ENCODE assay signal across 9 cellular contexts in genomic region chr1:229579101-229579651, GRCh38. TPM values are rescaled to one million over a fixed set of nuclear protein-coding genes. Genes with fewer than 3 reads are reported as not detected.
DNase-seq lines count a peak whose midpoint lies in the region; ATAC-seq, FAIRE-seq and TF ChIP-seq lines count a peak whose summit lies in the region.
"Had no signal": no experiment of that assay in that cellular context is flagged by ENCODE, and none has a peak within 500 bp of the region (broad histone marks: within the 10 kb centered on the region; RNA-seq: fewer than 3 reads in every experiment).

No MANE protein-coding gene starts in this region.

- DNase-seq in GM18507 (ENCODE audit: extremely low spot score, insufficient read length, low read depth) (no peak), NCI-H2227 treated with DMSO at 0.1 percent for 48 hours (lab: John Stamatoyannopoulos, UW) (peak; percentile 86), mammary epithelial cell (peak; percentile 16), right lobe of liver (peak in 2 of 3 donors; percentile 40 to 54), aorta (peak in 1 of 2 donors; percentile 62), Peyer's patch (no peak), omental fat pad (ENCODE audit: low spot score) (no peak)

- WGBS in mammary epithelial cell (ENCODE audit: low coverage, missing lambda C conversion rate): 27% methylated on average over 9 of the region's 9 CpGs
- WGBS in right lobe of liver (ENCODE audit: insufficient coverage, low coverage, low lambda C conversion rate, missing lambda C conversion rate): 19% methylated on average over 8 of the region's 9 CpGs
- WGBS in aorta, 2 donors: 2 to 3% methylated on average over 9 of the region's 9 CpGs

- no peak overlapping the region for H3K9ac ChIP-seq in mammary epithelial cell (ENCODE audit: insufficient read depth, low read length)
- H3K9ac ChIP-seq: KMS-11 had no signal

- in situ Hi-C loops in mammary epithelial cell (cut with MboI; ENCODE audit: low sequenced_read_pairs in 2 of 2): no loop called here

- peak; percentile 85 for ATAC-seq in HG03060 (IDR thresholded peaks at IDR 0.05; ENCODE audit: low read depth, unreplicated experiment)
- ATAC-seq in right lobe of liver: peak; percentile 72 to 83 (median 82)
- peak; percentile 75 for ATAC-seq in aorta (ENCODE audit: low FRiP score)
- no peak for ATAC-seq in omental fat pad (ENCODE audit: low FRiP score)

- H3K4me2 ChIP-seq in mammary epithelial cell (ENCODE audit: insufficient read depth, low read depth, low read length): peak overlapping the region; percentile 53
- H3K4me2 ChIP-seq: KMS-11 had no signal

- H3K27ac ChIP-seq in mammary epithelial cell (ENCODE audit: insufficient read depth, low read depth, low read length): no peak overlapping the region
- H3K27ac ChIP-seq in right lobe of liver: peak overlapping the region in 1 of 3 donors; percentile 8
- peak overlapping the region in 1 of 2 donors; percentile 43 for H3K27ac ChIP-seq in aorta (ENCODE audit: low read depth in 1 of 2, low read length in 2 of 2)
- H3K27ac ChIP-seq in Peyer's patch: peak overlapping the region in 2 of 4 donors; percentile 44 to 57
- H3K27ac ChIP-seq: KMS-11 had no signal

- CTCF ChIA-PET in mammary epithelial cell (lab: Charles Lee; ENCODE audit: low non-redundant PET): interaction anchor here (0.8 to 1.0 kb wide), 2 partner anchors 17 to 20 kb away, joined by 5 to 7 read pairs; no protein-coding TSS in a partner anchor

- H3K36me3 ChIP-seq in mammary epithelial cell (ENCODE audit: insufficient read depth, low read length): no peaks in the 10 kb centered on the region
- no peaks in the 10 kb centered on the region for H3K36me3 ChIP-seq in right lobe of liver
- no peaks in the 10 kb centered on the region for H3K36me3 ChIP-seq in aorta (ENCODE audit: control insufficient read depth in 1 of 2, insufficient read depth in 2 of 2, low read length in 1 of 2)
- H3K36me3 ChIP-seq in Peyer's patch: no peaks in the 10 kb centered on the region

- intact Hi-C loops in mammary epithelial cell (cut with micrococcal nuclease): no loop called here
- intact Hi-C loops in right lobe of liver (cut with DNase I): loop anchor here in 1 of 2 donors (10.0 kb wide), 1 partner anchor 46 kb away; the partner anchor contains the start of genes TAF5L and URB2
- intact Hi-C loops in aorta (cut with DNase I): loop anchor here in 1 of 2 donors (5.0 kb wide), 1 partner anchor 43 kb away; no protein-coding TSS in a partner anchor

- no peaks in the 10 kb centered on the region for H3K79me2 ChIP-seq in mammary epithelial cell (ENCODE audit: insufficient read depth, low read length)

- FAIRE-seq in GM18507 (lab: Jason Lieb, UNC): peak; percentile 67

- H3K4me1 ChIP-seq in mammary epithelial cell (ENCODE audit: insufficient read depth, low read length) (peaks cover 7% of the 10 kb centered on the region), right lobe of liver (no peaks in the 10 kb centered on the region), aorta (ENCODE audit: control insufficient read depth in 1 of 2, insufficient read depth in 2 of 2, low read length in 2 of 2) (peaks cover 0 to 3% of the 10 kb centered on the region in 2 donors), Peyer's patch (peaks cover 0 to 14% (median 6%) of the 10 kb centered on the region in 4 donors)

- no TSS peak for BruUV-seq in mammary epithelial cell (replicated peaks; lab: Mats Ljungman, UMichigan)

- H3K27me3 ChIP-seq in mammary epithelial cell (ENCODE audit: insufficient read depth, low read length) (no peaks in the 10 kb centered on the region), right lobe of liver (no peaks in the 10 kb centered on the region), aorta (ENCODE audit: control insufficient read depth in 1 of 2, insufficient read depth in 2 of 2, low read length in 1 of 2) (no peaks in the 10 kb centered on the region), Peyer's patch (no peaks in the 10 kb centered on the region)

- H3K9me3 ChIP-seq in mammary epithelial cell (replicated peaks; ENCODE audit: insufficient read depth, low read length) (no peaks in the 10 kb centered on the region), right lobe of liver (no peaks in the 10 kb centered on the region), aorta (ENCODE audit: control insufficient read depth, low read length) (no peaks in the 10 kb centered on the region), Peyer's patch (no peaks in the 10 kb centered on the region)

- peak overlapping the region; percentile 70 for H2AFZ ChIP-seq in mammary epithelial cell (ENCODE audit: low read depth, low read length)

- TF ChIP-seq POLR2A in right lobe of liver (IDR thresholded peaks at IDR 0.05): no peak
- no peak for TF ChIP-seq POLR2A in Peyer's patch (IDR thresholded peaks at IDR 0.05)

- H3K4me3 ChIP-seq in mammary epithelial cell (replicated peaks in 1 of 3; ENCODE audit: insufficient read depth in 1 of 3, low read depth in 2 of 3, low read length in 3 of 3) (no peak overlapping the region), right lobe of liver (no peak overlapping the region), aorta (ENCODE audit: low read length in 2 of 2) (no peak overlapping the region), Peyer's patch (peak overlapping the region in 2 of 4 donors; percentile 2 to 7)

- dilution Hi-C loops in mammary epithelial cell (cut with HindIII; ENCODE audit: low sequenced_read_pairs): no loop called here

- TF ChIP-seq CTCF in mammary epithelial cell (conservative IDR thresholded peaks at IDR 0.05 in 1 of 2, IDR thresholded peaks at IDR 0.05 in 1 of 2; ENCODE audit: extremely low read depth in 1 of 2, insufficient read depth in 1 of 2, low read depth in 1 of 2, low read length in 2 of 2) (no peak), right lobe of liver (IDR thresholded peaks at IDR 0.05) (no peak), Peyer's patch (IDR thresholded peaks at IDR 0.05) (no peak), omental fat pad (IDR thresholded peaks at IDR 0.05) (no peak)

- no peaks in the 10 kb centered on the region for H4K20me1 ChIP-seq in mammary epithelial cell (ENCODE audit: insufficient read depth, low read length)

RNA-seq across cellular contexts. Expression of gene ABCB10, which starts 20.7 kb away (rescaled TPM):
- total RNA-seq in mammary epithelial cell (10 to 100 TPM; 20.2 to 22.7 TPM), right lobe of liver (10 to 100 TPM; 12.9 to 16.2 (median 13.7) TPM), aorta (10 to 100 TPM; 19.9 to 24.2 TPM), Peyer's patch (10 to 100 TPM; 16.5 to 41.0 (median 20.9) TPM), omental fat pad (10 to 100 TPM; 10.1 to 17.8 (median 14.3) TPM)
- polyA plus RNA-seq in mammary epithelial cell (10.2 TPM), aorta (10 to 100 TPM in 1 of 2 donors, 1 to 10 TPM in 1; 6.8 to 12.7 TPM)
- polyA minus RNA-seq in mammary epithelial cell: 10.1 TPM

RNA-seq across cellular contexts. Expression of gene TAF5L, which starts 46.7 kb away (rescaled TPM):
- 10 to 100 TPM; 20.8 to 21.0 TPM for total RNA-seq in mammary epithelial cell
- polyA plus RNA-seq in mammary epithelial cell: 22.5 TPM
- polyA minus RNA-seq in mammary epithelial cell: 25.2 TPM
- 10 to 100 TPM in 3 of 6 experiments, 1 to 10 TPM in 3; 7.6 to 14.0 (median 9.9) TPM for total RNA-seq in right lobe of liver
- 10 to 100 TPM; 29.8 to 37.8 TPM for total RNA-seq in aorta
- polyA plus RNA-seq in aorta: 10 to 100 TPM; 11.6 to 16.0 TPM
- 10 to 100 TPM; 10.5 to 33.0 (median 24.3) TPM for total RNA-seq in Peyer's patch
- total RNA-seq in omental fat pad: 10 to 100 TPM; 18.6 to 27.4 (median 20.5) TPM

RNA-seq across cellular contexts. Expression of gene URB2, which starts 46.9 kb away (rescaled TPM):
- total RNA-seq in mammary epithelial cell (10 to 100 TPM; 13.3 to 15.4 TPM), right lobe of liver (1 to 10 TPM; 3.7 to 7.6 (median 3.9) TPM), aorta (1 to 10 TPM; 6.8 to 8.9 TPM), Peyer's patch (10 to 100 TPM in 2 of 4 donors, 1 to 10 TPM in 2; 3.7 to 10.7 (median 8.3) TPM), omental fat pad (10 to 100 TPM in 3 of 4 donors, 1 to 10 TPM in 1; 8.5 to 60.2 (median 17.1) TPM)
- polyA plus RNA-seq in mammary epithelial cell (13.5 TPM), aorta (1 to 10 TPM in 1 of 2 donors, under 1 TPM in 1; 0.50 to 2.1 TPM)
- 37.0 TPM for polyA minus RNA-seq in mammary epithelial cell

Comparison
In these comparisons a context has a peak if more than half of its experiments do, and no peak if none do; other contexts are left out.
1. DNase-seq: peak in NCI-H2227 treated with DMSO at 0.1 percent for 48 hours (single experiment), mammary epithelial cell (single experiment) and right lobe of liver (2 of 3); none in GM18507 (single experiment), Peyer's patch (0 of 3) and omental fat pad (single experiment).